13 cellular contexts compared by ENCODE assay signal in the genomic region with DNA sequence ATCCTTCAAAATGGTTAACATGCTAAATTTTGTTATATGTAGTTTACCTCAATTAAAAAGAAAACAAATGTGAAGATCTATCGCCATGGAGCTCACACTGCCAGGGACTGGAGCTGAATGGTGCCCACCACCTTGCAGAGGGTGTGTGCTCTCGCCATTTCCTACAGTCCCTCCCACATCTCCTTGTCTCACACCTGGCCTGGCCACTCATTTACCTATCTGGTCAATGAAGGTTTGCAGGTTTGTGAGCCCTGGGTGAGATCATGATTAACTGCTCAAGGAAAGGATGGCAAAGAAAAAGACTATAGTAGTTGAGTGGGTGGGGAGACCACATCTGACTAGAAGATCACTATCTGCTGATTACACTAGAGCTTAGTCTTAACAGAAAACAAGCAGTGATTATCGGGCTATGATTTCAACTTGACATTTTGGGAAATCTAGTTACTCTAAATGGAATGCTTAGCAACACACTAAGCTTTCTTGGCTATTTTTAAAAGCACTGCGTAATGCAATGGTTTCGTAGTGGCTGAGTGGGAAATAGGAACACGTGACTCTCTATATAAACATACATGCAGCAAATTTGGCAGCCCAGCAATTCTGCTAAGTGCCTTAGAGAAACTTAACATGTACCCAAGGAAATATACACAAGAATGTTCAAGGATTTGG. TPM values are rescaled to one million over a fixed set of nuclear protein-coding genes. Genes with fewer than 3 reads are reported as not detected.
DNase-seq lines count a peak whose midpoint lies in the region; ATAC-seq, FAIRE-seq and TF ChIP-seq lines count a peak whose summit lies in the region.
"Had no signal": no experiment of that assay in that cellular context is flagged by ENCODE, and none has a peak within 500 bp of the region (broad histone marks: within the 10 kb centered on the region; RNA-seq: fewer than 3 reads in every experiment).

No MANE protein-coding gene starts in this region.

- POLR2A ChIA-PET in SK-N-SH (lab: Yijun Ruan, JAX) = no interaction called here

- H3K9me2 ChIP-seq in SK-N-SH = no peaks in the 10 kb centered on the region

- no peak overlapping the region; a peak in 1 of 4 replicates for H3K27ac ChIP-seq in SK-N-SH (ENCODE audit: low read depth in 2 of 2, low read length in 1 of 2)
- H3K27ac ChIP-seq in duodenal mucosa (ENCODE audit: low read depth, low read length) = peak overlapping the region; percentile 22
- H3K27ac ChIP-seq in kidney (ENCODE audit: low read depth in 2 of 2, low read length in 2 of 2) = peak overlapping the region; percentile 36 to 89
- peak overlapping the region; percentile 73 to 84 for H3K27ac ChIP-seq in tibial artery

- no peak overlapping the region for H2AFZ ChIP-seq in SK-N-SH (ENCODE audit: low read depth)

- H3K9ac ChIP-seq in SK-N-SH (no peak overlapping the region), duodenal mucosa (ENCODE audit: low read depth in 1 of 2, low read length in 2 of 2) (no peak overlapping the region), kidney (ENCODE audit: low read length in 2 of 2) (no peak overlapping the region)

- H3K36me3 ChIP-seq in SK-N-SH (replicated peaks in 1 of 2; ENCODE audit: control insufficient read depth in 1 of 2, insufficient read depth in 2 of 2, low read length in 1 of 2) (peaks cover 62 to 79% of the 10 kb centered on the region in 2 experiments), duodenal mucosa (ENCODE audit: control insufficient read depth in 1 of 2, insufficient read depth in 2 of 2, low read length in 2 of 2) (peaks cover 17 to 21% of the 10 kb centered on the region in 2 donors), kidney (ENCODE audit: control insufficient read depth in 1 of 2, insufficient read depth in 2 of 2, low read length in 2 of 2) (no peaks in the 10 kb centered on the region), tibial artery (peaks cover 0 to 3% (median 0%) of the 10 kb centered on the region in 3 donors)

- H3K9me3 ChIP-seq in SK-N-SH (no peaks in the 10 kb centered on the region), duodenal mucosa (ENCODE audit: control insufficient read depth in 1 of 2, low read length in 2 of 2) (no peaks in the 10 kb centered on the region), kidney (ENCODE audit: control insufficient read depth in 1 of 2, low read length in 2 of 2) (no peaks in the 10 kb centered on the region), tibial artery (no peaks in the 10 kb centered on the region)

- DNase-seq in SK-N-SH (no peak), kidney (peak; percentile 57), tibial artery (peak; percentile 70 to 74), NAMALWA (ENCODE audit: low spot score) (no peak), NCI-H2081 treated with DMSO at 0.1 percent for 48 hours (lab: John Stamatoyannopoulos, UW) (no peak)
- DNase-seq: 8988T, hypothalamus, occipital lobe, OCI-M1 had no signal

- ATAC-seq in SK-N-SH treated with all-trans-retinoic acid at 6 μM for 48 hours = no peak
- ATAC-seq in HG02885 (IDR thresholded peaks at IDR 0.05; ENCODE audit: poor library complexity, unreplicated experiment) = no peak
- ATAC-seq: activated naive CD4-positive, alpha-beta T cell treated with anti-CD3 and anti-CD28 coated beads, Interleukin-2, amount 50 U/mL, for 72 hours had no signal

- CTCF ChIA-PET in SK-N-SH (lab: Yijun Ruan, JAX) = interaction anchor here (1.1 to 2.0 kb wide), 2 partner anchors 8 to 43 kb away, joined by 3 to 6 read pairs; no protein-coding TSS in a partner anchor

- H3K4me3 ChIP-seq in SK-N-SH (ENCODE audit: low read depth in 2 of 2, low read length in 1 of 2) (no peak overlapping the region), duodenal mucosa (ENCODE audit: low read depth in 1 of 2, low read length in 2 of 2) (no peak overlapping the region), kidney (ENCODE audit: low read length in 2 of 2) (no peak overlapping the region), tibial artery (no peak overlapping the region)

- no peak for TF ChIP-seq CTCF in SK-N-SH (IDR thresholded peaks at IDR 0.05)
- TF ChIP-seq CTCF in kidney (IDR thresholded peaks at IDR 0.05; ENCODE audit: borderline replicate concordance, extremely low read depth, insufficient read depth) = no peak
- no peak for TF ChIP-seq CTCF in tibial artery (IDR thresholded peaks at IDR 0.05)

- H3K4me1 ChIP-seq in SK-N-SH (ENCODE audit: control insufficient read depth in 1 of 2, insufficient read depth in 2 of 2, low read depth in 1 of 2, low read length in 1 of 2) = no peaks in the 10 kb centered on the region
- H3K4me1 ChIP-seq in duodenal mucosa (ENCODE audit: control insufficient read depth in 1 of 2, insufficient read depth in 2 of 2, low read length in 2 of 2) = no peaks in the 10 kb centered on the region
- H3K4me1 ChIP-seq in kidney (ENCODE audit: control insufficient read depth in 1 of 2, insufficient read depth in 1 of 2, low read depth in 1 of 2, low read length in 2 of 2) = peaks cover 2 to 32% of the 10 kb centered on the region in 2 donors
- peaks cover 0 to 59% (median 22%) of the 10 kb centered on the region in 4 donors for H3K4me1 ChIP-seq in tibial artery

- H3K27me3 ChIP-seq in SK-N-SH (ENCODE audit: insufficient read depth) (no peaks in the 10 kb centered on the region), duodenal mucosa (ENCODE audit: control insufficient read depth in 1 of 2, insufficient read depth in 2 of 2, low read length in 2 of 2) (no peaks in the 10 kb centered on the region), tibial artery (no peaks in the 10 kb centered on the region)

- no peak for TF ChIP-seq RAD21 in SK-N-SH (IDR thresholded peaks at IDR 0.05; ENCODE audit: low read length)

- H3K4me2 ChIP-seq in SK-N-SH = no peak overlapping the region

- H4K20me1 ChIP-seq in SK-N-SH (ENCODE audit: insufficient read depth) = no peaks in the 10 kb centered on the region

- H3F3A ChIP-seq in SK-N-SH (replicated peaks; ENCODE audit: insufficient read depth) = peaks cover 3% of the 10 kb centered on the region

- no peak for TF ChIP-seq EP300 in SK-N-SH (IDR thresholded peaks at IDR 0.05; ENCODE audit: borderline replicate concordance in 1 of 2, low read depth in 1 of 2, low read length in 1 of 2)

- intact Hi-C loops in kidney (cut with DNase I) (no loop called here), tibial artery (cut with DNase I; ENCODE audit: low total_unique reads) (no loop called here)

- FAIRE-seq in kidney (lab: Jason Lieb, UNC) = peak; percentile 8

- WGBS in SK-N-SH (ENCODE audit: low lambda C conversion rate) = 96% methylated on average over 6 of the region's 6 CpGs

- H3K79me2 ChIP-seq in SK-N-SH (ENCODE audit: insufficient read depth) = no peaks in the 10 kb centered on the region

TF ChIP-seq in SK-N-SH treated with all-trans-retinoic acid at 6 μM for 48 hours, 23 proteins besides CTCF, POLR2A, EP300 and RAD21:
- TF ChIP-seq ISL1 (CRISPR knock-in tag; IDR thresholded peaks at IDR 0.05) = peak; percentile 28; the same call in 1 of the 2 replicates
- no peak for TF ChIP-seq ZNF8 (CRISPR knock-in tag; IDR thresholded peaks at IDR 0.05)
- no peak for TF ChIP-seq RARB (CRISPR knock-in tag; IDR thresholded peaks at IDR 0.05)

TF ChIP-seq in SK-N-SH, 30 proteins besides CTCF, POLR2A, EP300 and RAD21 (continues in another document):
- TF ChIP-seq GABPA (IDR thresholded peaks at IDR 0.05; ENCODE audit: low read depth) (no peak), MXI1 (IDR thresholded peaks at IDR 0.05; ENCODE audit: low read depth, low read length) (no peak), CHD2 (IDR thresholded peaks at IDR 0.05; ENCODE audit: low read length, partially characterized antibody) (no peak), NRF1 (IDR thresholded peaks at IDR 0.05; ENCODE audit: low read depth, low read length) (no peak), MAX (IDR thresholded peaks at IDR 0.05; ENCODE audit: low read depth) (no peak), ELF1 (IDR thresholded peaks at IDR 0.05) (no peak), SIN3A (IDR thresholded peaks at IDR 0.05; ENCODE audit: borderline replicate concordance, low read depth, low read length) (no peak), TAF1 (IDR thresholded peaks at IDR 0.05; ENCODE audit: borderline replicate concordance, low read depth, low read length) (no peak)
- TF ChIP-seq, protein P1, sequence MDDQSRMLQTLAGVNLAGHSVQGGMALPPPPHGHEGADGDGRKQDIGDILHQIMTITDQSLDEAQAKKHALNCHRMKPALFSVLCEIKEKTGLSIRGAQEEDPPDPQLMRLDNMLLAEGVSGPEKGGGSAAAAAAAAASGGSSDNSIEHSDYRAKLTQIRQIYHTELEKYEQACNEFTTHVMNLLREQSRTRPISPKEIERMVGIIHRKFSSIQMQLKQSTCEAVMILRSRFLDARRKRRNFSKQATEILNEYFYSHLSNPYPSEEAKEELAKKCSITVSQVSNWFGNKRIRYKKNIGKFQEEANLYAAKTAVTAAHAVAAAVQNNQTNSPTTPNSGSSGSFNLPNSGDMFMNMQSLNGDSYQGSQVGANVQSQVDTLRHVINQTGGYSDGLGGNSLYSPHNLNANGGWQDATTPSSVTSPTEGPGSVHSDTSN (IDR thresholded peaks at IDR 0.05) = no peak
- TF ChIP-seq, protein P2, sequence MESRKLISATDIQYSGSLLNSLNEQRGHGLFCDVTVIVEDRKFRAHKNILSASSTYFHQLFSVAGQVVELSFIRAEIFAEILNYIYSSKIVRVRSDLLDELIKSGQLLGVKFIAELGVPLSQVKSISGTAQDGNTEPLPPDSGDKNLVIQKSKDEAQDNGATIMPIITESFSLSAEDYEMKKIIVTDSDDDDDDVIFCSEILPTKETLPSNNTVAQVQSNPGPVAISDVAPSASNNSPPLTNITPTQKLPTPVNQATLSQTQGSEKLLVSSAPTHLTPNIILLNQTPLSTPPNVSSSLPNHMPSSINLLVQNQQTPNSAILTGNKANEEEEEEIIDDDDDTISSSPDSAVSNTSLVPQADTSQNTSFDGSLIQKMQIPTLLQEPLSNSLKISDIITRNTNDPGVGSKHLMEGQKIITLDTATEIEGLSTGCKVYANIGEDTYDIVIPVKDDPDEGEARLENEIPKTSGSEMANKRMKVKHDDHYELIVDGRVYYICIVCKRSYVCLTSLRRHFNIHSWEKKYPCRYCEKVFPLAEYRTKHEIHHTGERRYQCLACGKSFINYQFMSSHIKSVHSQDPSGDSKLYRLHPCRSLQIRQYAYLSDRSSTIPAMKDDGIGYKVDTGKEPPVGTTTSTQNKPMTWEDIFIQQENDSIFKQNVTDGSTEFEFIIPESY (IDR thresholded peaks at IDR 0.05; ENCODE audit: borderline replicate concordance, low read depth) = no peak

RNA-seq across cellular contexts. Expression of gene PUM3, which starts 27.3 kb away (rescaled TPM):
- 33.0 and 40.8 TPM in 2 replicates for polyA plus RNA-seq in SK-N-SH (2012; rRNA removed)
- 37.8 and 45.1 TPM in 2 replicates for polyA plus RNA-seq in SK-N-SH (2012; cell fraction: cytosol; rRNA removed)
- 57.6 and 70.3 TPM in 2 replicates for polyA plus RNA-seq in SK-N-SH (2012; cell fraction: nucleus; rRNA removed)
- total RNA-seq in kidney = 51.4 TPM
- 42.7 TPM for polyA plus RNA-seq in kidney (ENCODE audit: insufficient read depth, low read depth, low replicate concordance)

Comparison
In these comparisons a context has a peak if more than half of its experiments do, and no peak if none do; other contexts are left out.
1. DNase-seq: peak in kidney (single experiment) and tibial artery (2 of 2); none in SK-N-SH (single experiment), NAMALWA (single experiment) and NCI-H2081 treated with DMSO at 0.1 percent for 48 hours (single experiment).
2. H3K27ac ChIP-seq: peak in duodenal mucosa (single experiment), kidney (2 of 2) and tibial artery (2 of 2); none in SK-N-SH (0 of 2).